In the genomic region with DNA sequence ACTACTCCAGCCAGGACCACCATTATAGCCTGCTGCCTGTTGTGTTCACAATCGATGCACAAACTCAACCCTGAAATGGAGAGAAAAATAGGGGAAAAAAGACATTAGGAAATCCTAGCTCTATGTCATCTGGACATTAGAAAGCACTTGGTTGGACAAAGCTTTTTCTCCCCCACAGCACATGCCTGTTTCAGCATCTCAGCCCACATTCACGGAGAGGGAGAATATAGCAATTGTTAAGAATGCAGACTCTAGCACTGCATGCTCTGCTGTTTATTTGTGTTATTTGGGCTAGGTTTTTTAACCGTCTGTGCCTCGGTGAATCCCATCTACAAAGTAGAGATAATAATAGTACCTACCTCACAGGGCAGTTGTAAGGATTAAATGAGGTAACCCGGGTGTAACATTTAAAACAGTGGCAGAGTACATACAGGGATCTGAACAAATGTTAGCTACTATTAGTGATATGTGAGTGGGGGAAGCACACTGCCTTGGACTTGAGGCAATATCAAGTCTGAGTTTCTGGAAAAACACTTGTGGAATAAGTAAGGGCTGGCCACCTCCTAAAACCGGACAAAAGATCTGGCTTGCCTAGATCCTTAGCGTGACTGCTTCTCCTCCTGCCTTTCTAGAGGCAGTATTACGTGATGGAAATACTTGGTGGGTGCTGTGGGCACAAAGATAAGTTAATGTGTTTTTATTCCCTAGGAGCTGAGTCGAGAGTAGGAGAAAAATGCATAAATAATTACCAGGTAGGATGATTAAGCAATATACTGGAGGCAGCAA, we compare ENCODE assay signal across 8 cellular contexts. TPM values are rescaled to one million over a fixed set of nuclear protein-coding genes. Genes with fewer than 3 reads are reported as not detected.
A peak's percentile ranks its signal among the peaks of the same experiment; 100 is the strongest.
DNase-seq lines count a peak whose midpoint lies in the region; ATAC-seq, FAIRE-seq and TF ChIP-seq lines count a peak whose summit lies in the region.

No MANE protein-coding gene starts in this region.

- H3K27ac Mint-ChIP-seq in brain = peak overlapping the region; percentile 96 to 99 (median 98)

- no peaks in the 10 kb centered on the region for H3K9me3 Mint-ChIP-seq in brain

- H3K27ac ChIP-seq in RWPE2 (ENCODE audit: poor library complexity, severe bottlenecking) (peak overlapping the region; percentile 90), kidney (ENCODE audit: low read depth in 2 of 2, low read length in 2 of 2) (peak overlapping the region; percentile 99)

- no peak for FAIRE-seq in kidney (lab: Jason Lieb, UNC)

- intact Hi-C loops in kidney (cut with DNase I) = no loop called here

- no peak for TF ChIP-seq CTCF in AG04449 (IDR thresholded peaks at IDR 0.05; ENCODE audit: insufficient read depth, low read length, missing control alignments)
- no peak for TF ChIP-seq CTCF in GM12865 (IDR thresholded peaks at IDR 0.05; ENCODE audit: insufficient read depth, low read depth, low read length, missing control alignments)
- TF ChIP-seq CTCF in RWPE2 (IDR thresholded peaks at IDR 0.05; ENCODE audit: poor library complexity, severe bottlenecking) = no peak
- peak in 1 of 2 experiments; percentile 19 for TF ChIP-seq CTCF in brain (conservative IDR thresholded peaks at IDR 0.05)
- TF ChIP-seq CTCF in kidney (IDR thresholded peaks at IDR 0.05; ENCODE audit: borderline replicate concordance, extremely low read depth, insufficient read depth) = no peak

- peak overlapping the region; percentile 91 for H3K4me3 ChIP-seq in AG04449 (ENCODE audit: low read depth, low read length)
- H3K4me3 ChIP-seq in GM12865 (ENCODE audit: low read depth, low read length) = peak overlapping the region; percentile 69
- H3K4me3 ChIP-seq in RWPE2 (ENCODE audit: severe bottlenecking) = peak overlapping the region; percentile 85
- peak overlapping the region; percentile 80 to 92 for H3K4me3 ChIP-seq in kidney (ENCODE audit: low read length in 2 of 2)

- POLR2A ChIA-PET in AG04449 (lab: Yijun Ruan, JAX) = no interaction called here

- peaks cover 48% of the 10 kb centered on the region for H3K4me1 Mint-ChIP-seq in brain

- peaks cover 11% of the 10 kb centered on the region for H3K27me3 Mint-ChIP-seq in brain

- ATAC-seq in RWPE2 (ENCODE audit: low read depth) (no peak), GM18873 (IDR thresholded peaks at IDR 0.05; ENCODE audit: low FRiP score, unreplicated experiment) (no peak), GM21390 (IDR thresholded peaks at IDR 0.05; ENCODE audit: unreplicated experiment) (no peak)

- no peaks in the 10 kb centered on the region for H3K9me3 ChIP-seq in RWPE2 (ENCODE audit: severe bottlenecking)
- no peaks in the 10 kb centered on the region for H3K9me3 ChIP-seq in kidney (ENCODE audit: control insufficient read depth in 1 of 2, low read length in 2 of 2)

- H3K4me1 ChIP-seq in RWPE2 (ENCODE audit: insufficient read depth, poor library complexity, severe bottlenecking) (peaks cover 10% of the 10 kb centered on the region), kidney (ENCODE audit: control insufficient read depth in 1 of 2, insufficient read depth in 1 of 2, low read depth in 1 of 2, low read length in 2 of 2) (peaks cover 8 to 9% of the 10 kb centered on the region in 2 donors)

- H3K9ac ChIP-seq in kidney (ENCODE audit: low read length in 2 of 2) = peak overlapping the region; percentile 90 to 95

- DNase-seq in AG04449 (ENCODE audit: low read depth, low spot score) (no peak), GM12865 (ENCODE audit: low read depth) (peak; percentile 38), RWPE2 (ENCODE audit: low spot score) (no peak), kidney (no peak)
- DNase-seq in stimulated activated CD4-positive, alpha-beta T cell treated with anti-CD3 and anti-CD28 coated beads, Interleukin-4, amount 100 ng/mL, for 4 hours = peak; percentile 10 to 48

- no peaks in the 10 kb centered on the region for H3K27me3 ChIP-seq in RWPE2 (ENCODE audit: insufficient read depth, poor library complexity, severe bottlenecking)

- CTCF ChIA-PET in AG04449 (lab: Yijun Ruan, JAX) = interaction anchor here (1.0 to 12.6 kb wide), 3 partner anchors 30 to 184 kb away, joined by 3 to 151 read pairs (median 8); no protein-coding TSS in a partner anchor

- H3K4me3 Mint-ChIP-seq in brain = peak overlapping the region; percentile 95 to 100 (median 97)

- H3K36me3 Mint-ChIP-seq in brain = peaks cover 7% of the 10 kb centered on the region

- peaks cover 4% of the 10 kb centered on the region; the same call in 1 of the 2 replicates for H3K36me3 ChIP-seq in RWPE2 (ENCODE audit: low read depth)
- no peaks in the 10 kb centered on the region for H3K36me3 ChIP-seq in kidney (ENCODE audit: control insufficient read depth in 1 of 2, insufficient read depth in 2 of 2, low read length in 2 of 2)

RNA-seq across cellular contexts. Expression of a gene that starts 1.1 kb away (rescaled TPM):
- polyA plus RNA-seq in brain (ENCODE audit: insufficient read depth, low read depth, low replicate concordance) = 38.3 TPM
- total RNA-seq in kidney = 358 TPM
- polyA plus RNA-seq in kidney (ENCODE audit: insufficient read depth, low read depth, low replicate concordance) = 63.3 TPM

Comparison
In these comparisons a context has a peak if more than half of its experiments do, and no peak if none do; other contexts are left out.
1. DNase-seq: peak in GM12865 (single experiment) and stimulated activated CD4-positive, alpha-beta T cell treated with anti-CD3 and anti-CD28 coated beads, Interleukin-4, amount 100 ng/mL, for 4 hours (2 of 2); none in AG04449 (single experiment), RWPE2 (single experiment) and kidney (single experiment).
2. Peak in every context shown above with its lines, with median percentiles within 50 percentile points of each other: H3K4me3 ChIP-seq.